In genomic region chr12:29889737-29890136, GRCh38 we compare ENCODE assay signal across 8 cellular contexts.
DNase-seq lines count a peak whose midpoint lies in the region; ATAC-seq, FAIRE-seq and TF ChIP-seq lines count a peak whose summit lies in the region.

No MANE protein-coding gene starts in this region.

- H3K27ac Mint-ChIP-seq in CD14-positive monocyte, result no peak overlapping the region
- no peak overlapping the region for H3K27ac Mint-ChIP-seq in T-helper 2 cell treated with Interferon-gamma antibody and Interleukin-4, amounts not matched to agents 5 μg/mL and 100 μg/mL, for 36 hours

- intact Hi-C loops in CD14-positive monocyte (cut with micrococcal nuclease) (no loop called here), head of caudate nucleus (cut with DNase I) (no loop called here)

- H3K4me3 ChIP-seq in small intestine (ENCODE audit: low read depth in 1 of 2, low read length in 2 of 2), result no peak overlapping the region

- no peaks in the 10 kb centered on the region for H3K9me3 ChIP-seq in small intestine (ENCODE audit: control insufficient read depth, low read depth)

- no peaks in the 10 kb centered on the region for H3K4me1 Mint-ChIP-seq in CD14-positive monocyte
- no peaks in the 10 kb centered on the region for H3K4me1 Mint-ChIP-seq in T-helper 2 cell treated with Interferon-gamma antibody and Interleukin-4, amounts not matched to agents 5 μg/mL and 100 μg/mL, for 36 hours (ENCODE audit: low read depth)

- H3K9me3 Mint-ChIP-seq in CD14-positive monocyte, result peaks cover 0 to 9% (median 5%) of the 10 kb centered on the region in 7 donors
- no peaks in the 10 kb centered on the region for H3K9me3 Mint-ChIP-seq in T-helper 2 cell treated with Interferon-gamma antibody and Interleukin-4, amounts not matched to agents 5 μg/mL and 100 μg/mL, for 36 hours

- no peaks in the 10 kb centered on the region for H3K27me3 ChIP-seq in small intestine (ENCODE audit: control insufficient read depth in 2 of 2, insufficient read depth in 2 of 2, low read length in 2 of 2)

- no peaks in the 10 kb centered on the region for H3K36me3 ChIP-seq in small intestine (ENCODE audit: control insufficient read depth in 2 of 2, insufficient read depth in 2 of 2, low read length in 2 of 2)

- H3K27me3 Mint-ChIP-seq in CD14-positive monocyte (ENCODE audit: low read depth in 3 of 3), result peaks cover 0 to 1% (median 1%) of the 10 kb centered on the region in 3 donors
- no peaks in the 10 kb centered on the region for H3K27me3 Mint-ChIP-seq in T-helper 2 cell treated with Interferon-gamma antibody and Interleukin-4, amounts not matched to agents 5 μg/mL and 100 μg/mL, for 36 hours (ENCODE audit: low read depth)

- H3K4me1 ChIP-seq in small intestine (ENCODE audit: control insufficient read depth in 2 of 2, insufficient read depth in 1 of 2, low read depth in 1 of 2, low read length in 1 of 2), result no peaks in the 10 kb centered on the region

- 47 to 51% (median 51%) methylated on average over 5 of the region's 5 CpGs for WGBS in small intestine, 3 donors

- TF ChIP-seq CTCF in CD14-positive monocyte (IDR thresholded peaks at IDR 0.05), result peak; percentile 53

- FAIRE-seq in small intestine (lab: Jason Lieb, UNC), result no peak

- no peak overlapping the region for H3K27ac ChIP-seq in small intestine (ENCODE audit: low read depth in 1 of 2, low read length in 1 of 2)

- H3K4me3 Mint-ChIP-seq in CD14-positive monocyte, result no peak overlapping the region
- H3K4me3 Mint-ChIP-seq in T-helper 2 cell treated with Interferon-gamma antibody and Interleukin-4, amounts not matched to agents 5 μg/mL and 100 μg/mL, for 36 hours, result no peak overlapping the region

- no peak for DNase-seq in CD14-positive monocyte (ENCODE audit: low spot score)
- DNase-seq in HS-27A (ENCODE audit: low read depth), result peak; percentile 47
- DNase-seq in T-helper 2 cell treated with Interferon-gamma antibody and Interleukin-4, amounts not matched to agents 5 μg/mL and 100 μg/mL, for 36 hours (ENCODE audit: low spot score), result peak; percentile 5
- peak in 40 of 42 donors; percentile 8 to 81 (median 51) for DNase-seq in head of caudate nucleus
- DNase-seq in small intestine, result peak; percentile 7
- DNase-seq in activated effector memory CD4-positive, alpha-beta T cell treated with Interleukin-2 at 50 U/mL for 16 hours, result no peak

- ATAC-seq in HG03045 (IDR thresholded peaks at IDR 0.05; ENCODE audit: unreplicated experiment) (no peak), HG02588 (IDR thresholded peaks at IDR 0.05; ENCODE audit: unreplicated experiment) (no peak)

- H3K36me3 Mint-ChIP-seq in CD14-positive monocyte, result no peaks in the 10 kb centered on the region
- no peaks in the 10 kb centered on the region for H3K36me3 Mint-ChIP-seq in T-helper 2 cell treated with Interferon-gamma antibody and Interleukin-4, amounts not matched to agents 5 μg/mL and 100 μg/mL, for 36 hours (ENCODE audit: low read depth)

Comparison
In these comparisons a context has a peak if more than half of its experiments do, and no peak if none do; other contexts are left out.
1. DNase-seq: peak in HS-27A (single experiment), T-helper 2 cell treated with Interferon-gamma antibody and Interleukin-4, amounts not matched to agents 5 μg/mL and 100 μg/mL, for 36 hours (single experiment), head of caudate nucleus (40 of 42) and small intestine (single experiment); none in CD14-positive monocyte (single experiment) and activated effector memory CD4-positive, alpha-beta T cell treated with Interleukin-2 at 50 U/mL for 16 hours (single experiment).